Comparison of ENCODE assay signal across 9 cellular contexts in the genomic region with DNA sequence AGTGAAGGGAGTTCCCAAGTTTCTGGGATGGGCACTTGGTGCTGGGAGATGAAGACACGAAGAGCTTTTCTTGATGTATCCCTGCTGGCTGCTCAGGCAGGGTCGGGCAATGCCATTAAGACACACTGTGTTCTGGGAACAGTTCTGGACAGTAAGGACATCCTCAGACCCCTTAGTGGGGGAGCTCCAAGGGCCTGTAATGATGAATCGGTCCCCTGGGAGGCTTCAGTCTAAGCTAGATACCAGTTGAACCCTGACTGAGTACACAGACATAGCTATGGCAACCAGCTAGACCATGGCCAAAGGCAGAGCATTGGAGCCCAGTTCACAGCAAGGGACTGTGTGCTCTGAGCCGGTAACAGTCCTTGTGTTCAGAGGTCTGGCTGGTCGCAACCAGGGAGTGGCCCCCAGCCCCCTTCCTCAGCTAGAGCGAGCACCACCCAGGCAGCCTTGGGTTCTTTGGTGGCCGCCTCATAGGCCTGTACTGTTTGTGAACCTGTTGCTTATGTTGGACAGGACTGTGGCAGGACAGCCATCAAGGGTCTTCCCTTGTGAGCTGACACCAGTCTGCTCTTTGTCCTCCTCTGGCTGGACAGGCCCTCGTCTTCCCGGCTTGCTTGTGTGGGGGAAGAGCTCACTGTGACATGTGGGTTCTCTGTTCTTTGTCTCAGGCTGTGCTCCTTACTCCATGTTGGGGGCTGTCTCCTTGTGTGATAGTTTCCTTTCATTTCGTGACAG. TPM values are rescaled to one million over a fixed set of nuclear protein-coding genes. Genes with fewer than 3 reads are reported as not detected.
A peak's percentile ranks its signal among the peaks of the same experiment; 100 is the strongest.
DNase-seq lines count a peak whose midpoint lies in the region; ATAC-seq and TF ChIP-seq lines count a peak whose summit lies in the region.
"Had no signal": no experiment of that assay in that cellular context is flagged by ENCODE, and none has a peak within 500 bp of the region (broad histone marks: within the 10 kb centered on the region; RNA-seq: fewer than 3 reads in every experiment).

No MANE protein-coding gene starts in this region.

- no peak overlapping the region for H3K4me3 ChIP-seq in heart right ventricle
- H3K4me3 ChIP-seq in coronary artery, result peak overlapping the region; percentile 33
- H3K4me3 ChIP-seq in vagina, result no peak overlapping the region

- no peaks in the 10 kb centered on the region for H3K27me3 Mint-ChIP-seq in natural killer cell (ENCODE audit: low read depth in 2 of 2)

- H3K4me3 Mint-ChIP-seq in natural killer cell, result peak overlapping the region; percentile 86

- H3K9me3 ChIP-seq in heart right ventricle (no peaks in the 10 kb centered on the region), vagina (no peaks in the 10 kb centered on the region)

- H3K27ac ChIP-seq in heart right ventricle (peak overlapping the region; percentile 11 to 82 (median 73)), coronary artery (peak overlapping the region; percentile 84 to 94), vagina (peak overlapping the region; percentile 87)

- TF ChIP-seq CTCF in heart right ventricle (IDR thresholded peaks at IDR 0.05) (no peak), coronary artery (IDR thresholded peaks at IDR 0.05) (no peak), natural killer cell (IDR thresholded peaks at IDR 0.05) (no peak), vagina (IDR thresholded peaks at IDR 0.05) (no peak)

- H3K27ac Mint-ChIP-seq in natural killer cell, result peak overlapping the region; percentile 82 to 93

- ATAC-seq in heart right ventricle (peak in 3 of 8 donors; percentile 2 to 7 (median 3)), natural killer cell (peak in 2 of 3 donors; percentile 11 to 21)

- H3K36me3 Mint-ChIP-seq in natural killer cell, result no peaks in the 10 kb centered on the region

- H3K36me3 ChIP-seq in heart right ventricle (peaks cover 0 to 65% (median 6%) of the 10 kb centered on the region in 9 donors), vagina (peaks cover 0 to 12% of the 10 kb centered on the region in 2 donors)

- peaks cover 48 to 86% (median 73%) of the 10 kb centered on the region in 9 donors for H3K4me1 ChIP-seq in heart right ventricle
- H3K4me1 ChIP-seq in vagina, result peaks cover 59% of the 10 kb centered on the region

- DNase-seq in heart right ventricle, result no peak
- no peak for DNase-seq in cardiac septum (ENCODE audit: low spot score)
- no peak for DNase-seq in coronary artery (ENCODE audit: low spot score)
- DNase-seq in natural killer cell, result no peak
- no peak for DNase-seq in vagina (ENCODE audit: extremely low spot score in 2 of 2)
- DNase-seq in stimulated activated CD4-positive, alpha-beta T cell treated with anti-CD3 and anti-CD28 coated beads, Interleukin-4, amount 100 ng/mL, for 4 hours, result no peak
- no peak for DNase-seq in RPMI8226
- no peak for DNase-seq in AG08396 (ENCODE audit: low spot score)
- DNase-seq: NCI-H510A treated with DMSO at 0.1 percent for 48 hours had no signal

- H3K27me3 ChIP-seq in heart right ventricle, result no peaks in the 10 kb centered on the region
- no peaks in the 10 kb centered on the region for H3K27me3 ChIP-seq in vagina

- WGBS in heart right ventricle, 2 donors, result 62 to 67% methylated on average over 10 of the region's 10 CpGs

- H3K4me1 Mint-ChIP-seq in natural killer cell, result peaks cover 50 to 81% of the 10 kb centered on the region in 2 donors

- TF ChIP-seq POLR2A in vagina (IDR thresholded peaks at IDR 0.05), result no peak

- intact Hi-C loops in heart right ventricle (cut with DNase I), result no loop called here
- intact Hi-C loops in cardiac septum (cut with DNase I), result no loop called here
- intact Hi-C loops in natural killer cell (cut with micrococcal nuclease), result no loop called here
- intact Hi-C loops in vagina (cut with DNase I), result no loop called here

- no peaks in the 10 kb centered on the region for H3K9me3 Mint-ChIP-seq in natural killer cell

RNA-seq across cellular contexts. Expression of a gene that starts 25.0 kb away (rescaled TPM):
- total RNA-seq in heart right ventricle (10 to 100 TPM; 35.6 to 66.8 (median 44.0) TPM), cardiac septum (43.9 TPM), natural killer cell (100 to 1,000 TPM; 269 to 291 (median 270) TPM), vagina (72.2 TPM)
- 10 to 100 TPM; 33.8 to 40.8 TPM for polyA plus RNA-seq in heart right ventricle

RNA-seq across cellular contexts. Expression of a gene that starts 36.8 kb away (rescaled TPM):
- 10 to 100 TPM; 14.1 to 29.3 (median 18.5) TPM for total RNA-seq in heart right ventricle
- 10 to 100 TPM; 11.3 to 15.4 TPM for polyA plus RNA-seq in heart right ventricle
- total RNA-seq in cardiac septum, result 16.8 TPM
- 10 to 100 TPM; 26.5 to 53.0 (median 31.0) TPM for total RNA-seq in natural killer cell
- total RNA-seq in vagina, result 20.1 TPM
